Comparison of ENCODE assay signal across 23 cellular contexts in genomic region chr11:7254731-7255291, GRCh38. TPM values are rescaled to one million over a fixed set of nuclear protein-coding genes. Genes with fewer than 3 reads are reported as not detected.
DNase-seq lines count a peak whose midpoint lies in the region; ATAC-seq and TF ChIP-seq lines count a peak whose summit lies in the region.
"Had no signal": no experiment of that assay in that cellular context is flagged by ENCODE, and none has a peak within 500 bp of the region (broad histone marks: within the 10 kb centered on the region; RNA-seq: fewer than 3 reads in every experiment).

No MANE protein-coding gene starts in this region.

- no peaks in the 10 kb centered on the region for H3K79me2 ChIP-seq in H9 (ENCODE audit: insufficient read depth, low read length)
- no peaks in the 10 kb centered on the region for H3K79me2 ChIP-seq in osteoblast (ENCODE audit: insufficient read depth, low read length)

- H3K14ac ChIP-seq in H9 (ENCODE audit: insufficient read depth, low read length) = no peak overlapping the region

- H3K23me2 ChIP-seq in H9 (ENCODE audit: insufficient read length, low read depth, low read length, poor library complexity, severe bottlenecking) = peaks cover 10% of the 10 kb centered on the region

- H3K4me1 Mint-ChIP-seq in H9 = peaks cover 13 to 18% of the 10 kb centered on the region in 2 experiments
- H3K4me1 Mint-ChIP-seq: CD14-positive monocyte had no signal

- H2BK20ac ChIP-seq in H9 (ENCODE audit: low read depth, low read length, poor library complexity, severe bottlenecking) = no peak overlapping the region

- H3K18ac ChIP-seq in H9 (ENCODE audit: insufficient read length, low read depth, low read length) = no peak overlapping the region

- H3T11ph ChIP-seq in H9 (ENCODE audit: low read length) = no peak overlapping the region

- H3K9ac ChIP-seq in H9 (ENCODE audit: extremely low read depth, insufficient read length, low read length) = peak overlapping the region; percentile 23
- H3K9ac ChIP-seq: BLaER1 had no signal

- H2AK5ac ChIP-seq in H9 (ENCODE audit: insufficient read length, low read length) = no peak overlapping the region

- no peak overlapping the region for H4K8ac ChIP-seq in H9 (replicated peaks; ENCODE audit: insufficient read length, low read depth, low read length)

- H3K27ac Mint-ChIP-seq in H9 = no peak overlapping the region
- H3K27ac Mint-ChIP-seq: CD14-positive monocyte; CD4-positive, alpha-beta memory T cell; CD4-positive, CD25-positive, alpha-beta regulatory T cell; CD8-positive, alpha-beta memory T cell had no signal

- no peak overlapping the region for H2BK12ac ChIP-seq in H9 (ENCODE audit: insufficient read length, low read depth, low read length)

- H3K56ac ChIP-seq in H9 (ENCODE audit: insufficient read length, low read depth, low read length) = no peak overlapping the region

- no peak overlapping the region for H4K91ac ChIP-seq in H9 (ENCODE audit: insufficient read length, low read depth, low read length)

- TF ChIP-seq CTCF in H9 (conservative IDR thresholded peaks at IDR 0.05) = no peak
- TF ChIP-seq CTCF in osteoblast (IDR thresholded peaks at IDR 0.05; ENCODE audit: extremely low read depth, low read depth, low read length) = no peak

- no peaks in the 10 kb centered on the region for H3K79me1 ChIP-seq in H9 (ENCODE audit: insufficient read depth, low read depth, low read length, poor library complexity, severe bottlenecking)

- H4K5ac ChIP-seq in H9 (ENCODE audit: insufficient read length, low read depth, low read length) = no peak overlapping the region

- H2BK15ac ChIP-seq in H9 (ENCODE audit: low read depth, low read length) = no peak overlapping the region

- no peaks in the 10 kb centered on the region for H3K9me3 ChIP-seq in H9 (ENCODE audit: control insufficient read depth, low read depth, low read length)
- no peaks in the 10 kb centered on the region for H3K9me3 ChIP-seq in osteoblast (ENCODE audit: low read depth, low read length)
- H3K9me3 ChIP-seq: BE2C had no signal

- no peaks in the 10 kb centered on the region for H4K20me1 ChIP-seq in H9 (ENCODE audit: control insufficient read depth, insufficient read depth, insufficient read length)
- H4K20me1 ChIP-seq in osteoblast (ENCODE audit: insufficient read depth, low read length) = no peaks in the 10 kb centered on the region
- H4K20me1 ChIP-seq: BLaER1 had no signal

- no peak overlapping the region for H3K4ac ChIP-seq in H9 (ENCODE audit: low read depth, low read length)

- no peaks in the 10 kb centered on the region; a peak in 1 of 5 replicates for H3K9me3 Mint-ChIP-seq in H9

- no CpG with 5 or more reads among the region's 3 CpGs for WGBS in H9 (ENCODE audit: extremely low coverage, insufficient read length, low lambda C conversion rate)

- H3K4me3 ChIP-seq in osteoblast (ENCODE audit: insufficient read depth, low read length) = no peak overlapping the region
- H3K4me3 ChIP-seq: BLaER1 had no signal

- H2AFZ ChIP-seq in H9 (ENCODE audit: low read length) (no peak overlapping the region), osteoblast (ENCODE audit: low read length) (no peak overlapping the region)

- H3K27ac ChIP-seq in H9 (ENCODE audit: insufficient read length, low read depth, low read length) = no peak overlapping the region
- H3K27ac ChIP-seq in osteoblast (ENCODE audit: low read depth, low read length) = no peak overlapping the region
- H3K27ac ChIP-seq: BLaER1 had no signal

- DNase-seq in H9 = no peak
- peak; percentile 50 for DNase-seq in cerebellar cortex (ENCODE audit: low spot score)
- DNase-seq in osteoblast (ENCODE audit: insufficient read length, low spot score, missing footprints) = peak; percentile 50
- no peak for DNase-seq in kidney tubule cell (ENCODE audit: low spot score)
- DNase-seq: 8988T; ACHN; BE2C; CD4-positive, alpha-beta memory T cell; CD4-positive, CD25-positive, alpha-beta regulatory T cell; CD8-positive, alpha-beta memory T cell; COR-L47; DMS 273 treated with DMSO at 0.1 percent for 48 hours; DMS153; DMS53; DMS79; DND-41; EL; GF-D8 had no signal

- H3K27me3 ChIP-seq in H9 (ENCODE audit: insufficient read depth, low read length) (peaks cover 10% of the 10 kb centered on the region; the same call in 1 of the 2 replicates), osteoblast (ENCODE audit: insufficient read depth, low read length) (peaks cover 26% of the 10 kb centered on the region)
- H3K27me3 ChIP-seq: BE2C, BLaER1 had no signal

- H2BK120ac ChIP-seq in H9 (ENCODE audit: low read depth, low read length, poor library complexity, severe bottlenecking) = no peak overlapping the region

- H3K4me1 ChIP-seq in H9 (ENCODE audit: insufficient read depth, low read length) (peaks cover 4% of the 10 kb centered on the region; the same call in 1 of the 2 replicates), osteoblast (ENCODE audit: insufficient read depth, low read length) (peaks cover 4% of the 10 kb centered on the region)
- H3K4me1 ChIP-seq: BE2C, BLaER1 had no signal

- ATAC-seq in HG02678 (IDR thresholded peaks at IDR 0.05; ENCODE audit: unreplicated experiment) (no peak), SK-N-SH treated with all-trans-retinoic acid at 6 μM for 48 hours (no peak)

- peaks cover 60% of the 10 kb centered on the region for H3K27me3 Mint-ChIP-seq in H9 (ENCODE audit: low read depth)

- no peak overlapping the region for H2BK5ac ChIP-seq in H9 (ENCODE audit: insufficient read length, low read length)

- no peaks in the 10 kb centered on the region; a peak in 1 of 7 replicates for H3K36me3 Mint-ChIP-seq in H9 (ENCODE audit: insufficient read depth in 1 of 3, low read depth in 3 of 3)
- H3K36me3 Mint-ChIP-seq: CD4-positive, alpha-beta memory T cell; CD4-positive, CD25-positive, alpha-beta regulatory T cell had no signal

- H3K4me2 ChIP-seq in H9 (ENCODE audit: insufficient read depth, insufficient read length, low read length) (no peak overlapping the region), osteoblast (ENCODE audit: insufficient read depth, low read length) (no peak overlapping the region)
- H3K4me2 ChIP-seq: BLaER1 had no signal

- H3K36me3 ChIP-seq in osteoblast (ENCODE audit: insufficient read depth, low read length) = no peaks in the 10 kb centered on the region
- H3K36me3 ChIP-seq: BE2C, BLaER1 had no signal

- H3K4me3 Mint-ChIP-seq in H9 = no peak overlapping the region
- H3K4me3 Mint-ChIP-seq: CD4-positive, alpha-beta memory T cell; CD8-positive, alpha-beta memory T cell had no signal

- H3K23ac ChIP-seq in H9 (ENCODE audit: insufficient read length, low read depth, low read length) = no peak overlapping the region

TF ChIP-seq in SK-N-SH treated with all-trans-retinoic acid at 6 μM for 48 hours, 23 proteins besides CTCF, POLR2A, EP300 and RAD21 (continues in another document):
- no peak for TF ChIP-seq ZFP3 (CRISPR knock-in tag; IDR thresholded peaks at IDR 0.05)
- TF ChIP-seq BACH2 (CRISPR knock-in tag; IDR thresholded peaks at IDR 0.05; ENCODE audit: borderline replicate concordance) = no peak
- no peak for TF ChIP-seq PATZ1 (CRISPR knock-in tag; IDR thresholded peaks at IDR 0.05; ENCODE audit: borderline replicate concordance)
- TF ChIP-seq ZC3H10 (CRISPR knock-in tag; IDR thresholded peaks at IDR 0.05) = no peak
- no peak for TF ChIP-seq ESRRG (CRISPR knock-in tag; IDR thresholded peaks at IDR 0.05)
- TF ChIP-seq OSR1 (CRISPR knock-in tag; IDR thresholded peaks at IDR 0.05) = no peak
- no peak for TF ChIP-seq CSDC2 (CRISPR knock-in tag; IDR thresholded peaks at IDR 0.05)
- TF ChIP-seq RARB (CRISPR knock-in tag; IDR thresholded peaks at IDR 0.05) = no peak
- TF ChIP-seq ZNF8 (CRISPR knock-in tag; IDR thresholded peaks at IDR 0.05) = no peak
- no peak for TF ChIP-seq ZNF565 (CRISPR knock-in tag; conservative IDR thresholded peaks at IDR 0.05; ENCODE audit: low read depth)
- TF ChIP-seq ARNTL (CRISPR knock-in tag; IDR thresholded peaks at IDR 0.05; ENCODE audit: borderline replicate concordance, low read depth) = no peak
- TF ChIP-seq CSRNP3 (CRISPR knock-in tag; IDR thresholded peaks at IDR 0.05) = no peak
- TF ChIP-seq CREB5 (CRISPR knock-in tag; IDR thresholded peaks at IDR 0.05; ENCODE audit: low read depth) = no peak

RNA-seq across cellular contexts. Expression of gene SYT9, which starts 3.1 kb away (rescaled TPM):
- total RNA-seq in H9 (2021) = 0.63 and 0.79 TPM in 2 replicates
- not detected in 2 replicates for total RNA-seq in osteoblast
- total RNA-seq: A673; CD4-positive, alpha-beta memory T cell; CD4-positive, CD25-positive, alpha-beta regulatory T cell; CD8-positive, alpha-beta memory T cell had no signal

Comparison
In these comparisons a context has a peak if more than half of its experiments do, and no peak if none do; other contexts are left out.
1. DNase-seq: peak in cerebellar cortex (single experiment) and osteoblast (single experiment); none in H9 (single experiment) and kidney tubule cell (single experiment).